1 cellular context compared by ENCODE assay signal in the genomic region with DNA sequence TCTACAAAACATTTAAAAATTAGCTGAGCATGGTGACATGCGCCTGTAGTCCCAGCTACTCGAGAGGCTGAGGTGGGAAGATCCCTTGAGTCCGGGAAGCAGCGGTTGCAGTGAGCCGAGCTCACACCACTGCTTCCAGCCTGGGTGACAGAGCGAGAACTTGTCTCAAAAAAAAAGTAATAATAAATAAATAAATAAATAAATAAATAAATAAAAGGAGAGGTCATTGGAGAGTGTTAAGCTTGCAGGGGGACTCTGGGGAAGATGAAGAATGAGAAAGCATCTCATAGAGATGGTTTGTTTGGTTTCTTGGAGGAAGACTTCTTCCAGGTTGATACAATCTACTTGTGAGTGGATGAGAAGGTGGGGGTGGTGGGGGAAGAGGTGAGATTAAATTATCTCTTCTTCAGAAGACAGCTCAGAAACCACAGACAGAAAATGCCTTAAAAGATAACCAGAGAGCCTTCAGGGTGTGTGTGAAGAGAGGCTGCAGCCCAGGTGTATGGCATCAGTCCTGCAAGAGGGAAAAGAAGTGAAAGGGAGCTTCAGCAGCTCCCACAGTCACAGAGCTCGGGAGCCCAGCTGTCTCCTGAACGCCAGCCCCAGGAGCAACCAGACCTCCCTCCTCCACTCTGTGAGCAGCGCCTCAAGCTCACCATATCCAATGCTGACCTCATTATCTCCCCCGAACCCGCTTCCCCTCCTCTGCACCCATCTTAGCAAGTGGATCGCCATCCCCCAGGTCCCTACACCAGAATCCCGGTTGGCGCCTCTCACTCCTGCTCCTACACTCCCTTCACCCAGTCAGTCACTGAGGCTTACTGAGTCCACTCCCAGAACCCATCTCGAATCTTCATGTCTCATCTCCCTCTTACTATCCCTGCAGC.
TF ChIP-seq lines count a peak whose summit lies in the region.

No MANE protein-coding gene starts in this region.

TF ChIP-seq in K562, 482 proteins besides CTCF, POLR2A, EP300 and RAD21:
- no peak for TF ChIP-seq KAT2B (IDR thresholded peaks at IDR 0.05; ENCODE audit: low read depth, low read length)
- TF ChIP-seq CBFA2T2 (conservative IDR thresholded peaks at IDR 0.05) = peak; percentile 41
- TF ChIP-seq CBFA2T3 (IDR thresholded peaks at IDR 0.05) = peak; percentile 49; the same call in 1 of the 2 replicates
- TF ChIP-seq RCOR1 (IDR thresholded peaks at IDR 0.05; ENCODE audit: borderline replicate concordance in 1 of 2, low read depth in 2 of 2, low read length in 2 of 2) = 0 out of 4 replicates have a peak, but pooled peaks of 1 of the 2 experiments have one; percentile 14
- 0 out of 2 replicates have a peak, but pooled peaks have one; percentile 14 for TF ChIP-seq TCF3 (CRISPR knock-in tag; IDR thresholded peaks at IDR 0.05)
- no peak for TF ChIP-seq SNRNP70 (optimal IDR thresholded peaks at IDR 0.05; ENCODE audit: low read depth, low read length)
- TF ChIP-seq, protein P1, sequence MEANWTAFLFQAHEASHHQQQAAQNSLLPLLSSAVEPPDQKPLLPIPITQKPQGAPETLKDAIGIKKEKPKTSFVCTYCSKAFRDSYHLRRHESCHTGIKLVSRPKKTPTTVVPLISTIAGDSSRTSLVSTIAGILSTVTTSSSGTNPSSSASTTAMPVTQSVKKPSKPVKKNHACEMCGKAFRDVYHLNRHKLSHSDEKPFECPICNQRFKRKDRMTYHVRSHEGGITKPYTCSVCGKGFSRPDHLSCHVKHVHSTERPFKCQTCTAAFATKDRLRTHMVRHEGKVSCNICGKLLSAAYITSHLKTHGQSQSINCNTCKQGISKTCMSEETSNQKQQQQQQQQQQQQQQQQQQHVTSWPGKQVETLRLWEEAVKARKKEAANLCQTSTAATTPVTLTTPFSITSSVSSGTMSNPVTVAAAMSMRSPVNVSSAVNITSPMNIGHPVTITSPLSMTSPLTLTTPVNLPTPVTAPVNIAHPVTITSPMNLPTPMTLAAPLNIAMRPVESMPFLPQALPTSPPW (CRISPR knock-in tag; IDR thresholded peaks at IDR 0.05) = peak; percentile 74
- TF ChIP-seq THRAP3 (IDR thresholded peaks at IDR 0.05; ENCODE audit: borderline replicate concordance) = no peak
